34 cellular contexts compared by ENCODE assay signal in the genomic region with DNA sequence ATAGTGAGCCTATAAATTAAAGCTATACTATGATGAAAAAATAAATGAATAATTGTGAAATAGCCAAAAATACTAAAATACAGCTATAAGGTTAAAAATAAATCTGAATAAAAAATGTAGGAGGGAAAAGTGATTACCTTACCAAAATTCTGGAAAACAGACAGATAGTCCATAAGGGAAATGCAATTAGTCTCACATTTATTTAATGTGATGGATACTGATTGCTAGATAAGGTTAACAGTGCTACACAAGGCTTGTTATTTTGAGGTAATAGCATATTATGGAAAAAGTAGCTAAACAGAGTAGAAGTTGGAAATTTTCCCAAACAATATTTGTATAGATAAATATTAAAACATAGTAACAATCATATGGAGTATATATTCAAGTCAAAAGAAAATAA.
"Had no signal": no experiment of that assay in that cellular context is flagged by ENCODE, and none has a peak within 500 bp of the region (broad histone marks: within the 10 kb centered on the region; RNA-seq: fewer than 3 reads in every experiment).

No MANE protein-coding gene starts in this region.

- H3K4me2 ChIP-seq: KMS-11 had no signal

- H3K36me3 ChIP-seq: MG63 had no signal

- H3K27me3 ChIP-seq: MG63 had no signal

- H3K9me3 ChIP-seq: MG63 had no signal

- DNase-seq: Karpas-422, Kasumi-1, MG63, MM.1S, MV-4-11, NCI-H1048, NCI-H1092, NCI-H1092 treated with DMSO at 0.1 percent for 48 hours, NCI-H1105, NCI-H1105 treated with DMSO at 0.1 percent for 48 hours, NCI-H1417, NCI-H1417 treated with DMSO at 0.1 percent for 48 hours, NCI-H1436, NCI-H1436 treated with DMSO at 0.1 percent for 48 hours, NCI-H146, NCI-H1694, NCI-H1694 treated with DMSO at 0.1 percent for 48 hours, NCI-H187, NCI-H187 treated with DMSO at 0.1 percent for 48 hours, NCI-H1930, NCI-H2029, NCI-H2029 treated with DMSO at 0.1 percent for 48 hours, NCI-H2081, NCI-H2081 treated with DMSO at 0.1 percent for 48 hours, NCI-H2107, NCI-H2171, NCI-H2171 treated with DMSO at 0.1 percent for 48 hours, NCI-H2227 treated with DMSO at 0.1 percent for 48 hours, NCI-H226, NCI-H345, NCI-H446, NCI-H446 treated with DMSO at 0.1 percent for 48 hours, NCI-H510A had no signal

- H3K4me3 ChIP-seq: MG63 had no signal

- H3K27ac ChIP-seq: KMS-11 had no signal

- H3K9ac ChIP-seq: KMS-11 had no signal
